21 cellular contexts compared by ENCODE assay signal in genomic region chr3:55868347-55868746, GRCh38.
DNase-seq lines count a peak whose midpoint lies in the region; ATAC-seq and TF ChIP-seq lines count a peak whose summit lies in the region.
"Had no signal": no experiment of that assay in that cellular context is flagged by ENCODE, and none has a peak within 500 bp of the region (broad histone marks: within the 10 kb centered on the region; RNA-seq: fewer than 3 reads in every experiment).

No MANE protein-coding gene starts in this region.

- no peaks in the 10 kb centered on the region for H3K4me1 ChIP-seq in GM23338 (ENCODE audit: insufficient read depth)
- H3K4me1 ChIP-seq: right lobe of liver had no signal

- H3K27ac ChIP-seq in GM23338 (ENCODE audit: low read depth) (no peak overlapping the region), brain microvascular endothelial cell (no peak overlapping the region)
- H3K27ac ChIP-seq: ovary, right lobe of liver had no signal

- TF ChIP-seq CTCF in GM23338 (conservative IDR thresholded peaks at IDR 0.05; ENCODE audit: low read depth in 2 of 2) (peak; percentile 33 to 42), brain microvascular endothelial cell (IDR thresholded peaks at IDR 0.05; ENCODE audit: low read depth, low read length, missing control alignments) (peak; percentile 49)

- no peaks in the 10 kb centered on the region for H3F3A ChIP-seq in GM23338 (replicated peaks; ENCODE audit: low read depth)

- no peaks in the 10 kb centered on the region for H4K20me1 ChIP-seq in GM23338 (replicated peaks; ENCODE audit: insufficient read depth)

- no peaks in the 10 kb centered on the region for H3K9me3 Mint-ChIP-seq in GM23338

- ATAC-seq in GM23338 (peak; percentile 66), HG03565 (IDR thresholded peaks at IDR 0.05; ENCODE audit: unreplicated experiment) (no peak), HG02610 (IDR thresholded peaks at IDR 0.05; ENCODE audit: unreplicated experiment) (no peak)
- ATAC-seq: activated T-cell treated with anti-CD3 and anti-CD28 coated beads, Interleukin-2, amount 50 U/mL, for 4 hours; right lobe of liver had no signal

- in situ Hi-C loops in brain microvascular endothelial cell (cut with HindIII; ENCODE audit: low pct_ligation_motif_present, low sequenced_read_pairs), result no loop called here

- no peaks in the 10 kb centered on the region for H3K36me3 ChIP-seq in GM23338 (ENCODE audit: insufficient read depth)
- no peaks in the 10 kb centered on the region for H3K36me3 ChIP-seq in brain microvascular endothelial cell (replicated peaks)
- H3K36me3 ChIP-seq: ovary, right lobe of liver had no signal

- no peak overlapping the region for H2AFZ ChIP-seq in GM23338

- H3K9me2 ChIP-seq in GM23338 (ENCODE audit: insufficient read depth), result peaks cover 4% of the 10 kb centered on the region; the same call in 1 of the 2 replicates

- H3K27me3 Mint-ChIP-seq in GM23338 (ENCODE audit: insufficient read depth, low read depth, poor library complexity), result peaks cover 3% of the 10 kb centered on the region
- H3K27me3 Mint-ChIP-seq: CD4-positive, CD25-positive, alpha-beta regulatory T cell had no signal

- H3K4me1 Mint-ChIP-seq in GM23338, result no peaks in the 10 kb centered on the region; the same call in 2 of the 3 replicates
- H3K4me1 Mint-ChIP-seq: CD4-positive, CD25-positive, alpha-beta regulatory T cell had no signal

- no peak overlapping the region for H3K4me3 Mint-ChIP-seq in GM23338
- H3K4me3 Mint-ChIP-seq: activated T-cell treated with anti-CD3 and anti-CD28 coated beads, Interleukin-2, amount 50 U/mL, for 4 hours; CD4-positive, CD25-positive, alpha-beta regulatory T cell had no signal

- H3K36me3 Mint-ChIP-seq in GM23338 (ENCODE audit: low read depth), result no peaks in the 10 kb centered on the region
- H3K36me3 Mint-ChIP-seq: CD4-positive, CD25-positive, alpha-beta regulatory T cell had no signal

- H3K4me3 ChIP-seq in GM23338, result no peak overlapping the region
- H3K4me3 ChIP-seq in brain microvascular endothelial cell (ENCODE audit: low read depth, low read length), result no peak overlapping the region
- H3K4me3 ChIP-seq: ovary, right lobe of liver had no signal

- no peak overlapping the region for H3K4me2 ChIP-seq in GM23338

- H3K27ac Mint-ChIP-seq in GM23338, result no peak overlapping the region
- H3K27ac Mint-ChIP-seq: CD4-positive, CD25-positive, alpha-beta regulatory T cell had no signal

- DNase-seq in GM23338 (ENCODE audit: low spot score), result peak; percentile 32
- DNase-seq in brain microvascular endothelial cell, result no peak
- peak; percentile 42 for DNase-seq in hippocampal formation (lab: John Stamatoyannopoulos, UW)
- peak; percentile 65 for DNase-seq in putamen (ENCODE audit: low spot score)
- no peak for DNase-seq in cortex of kidney (lab: John Stamatoyannopoulos, UW)
- DNase-seq in NCI-H774 (lab: John Stamatoyannopoulos, UW), result no peak
- DNase-seq: ACHN; activated CD4-positive, alpha-beta T cell treated with anti-CD3 and anti-CD28 coated beads for 1 hour; activated naive CD4-positive, alpha-beta T cell; activated T-cell treated with anti-CD3 and anti-CD28 coated beads, Interleukin-2, amount 50 U/mL, for 4 hours; CD4-positive, CD25-positive, alpha-beta regulatory T cell; foreskin melanocyte; H7; MM.1S; NCI-H1436; NCI-H526; ovary; right lobe of liver; Right ventricle myocardium superior had no signal

- no peaks in the 10 kb centered on the region for H3K79me2 ChIP-seq in GM23338 (replicated peaks; ENCODE audit: insufficient read depth)

- H3K27me3 ChIP-seq in GM23338 (ENCODE audit: insufficient read depth) (no peaks in the 10 kb centered on the region), brain microvascular endothelial cell (replicated peaks) (no peaks in the 10 kb centered on the region)
- H3K27me3 ChIP-seq: ovary, right lobe of liver had no signal

TF ChIP-seq in GM23338, 12 proteins besides CTCF, POLR2A, EP300 and RAD21:
- no peak for TF ChIP-seq CREB1 (CRISPR knock-in tag; IDR thresholded peaks at IDR 0.05; ENCODE audit: low read depth)
- TF ChIP-seq ZNF331 (CRISPR knock-in tag; IDR thresholded peaks at IDR 0.05; ENCODE audit: low read depth), result no peak
- no peak for TF ChIP-seq EZH2 (IDR thresholded peaks at IDR 0.05; ENCODE audit: low read depth, unreplicated experiment)
- no peak for TF ChIP-seq ZNF114 (CRISPR knock-in tag; IDR thresholded peaks at IDR 0.05)
- TF ChIP-seq POLR2AphosphoS5 (IDR thresholded peaks at IDR 0.05; ENCODE audit: low read depth), result no peak
- no peak for TF ChIP-seq EZH2phosphoT487 (IDR thresholded peaks at IDR 0.05; ENCODE audit: unreplicated experiment)
- TF ChIP-seq STAT1 (IDR thresholded peaks at IDR 0.05; ENCODE audit: unreplicated experiment), result no peak
- no peak for TF ChIP-seq NANOG (IDR thresholded peaks at IDR 0.05; ENCODE audit: borderline replicate concordance)
TF ChIP-seq in GM23338: peak in this region for 0.

Comparison
In these comparisons a context has a peak if more than half of its experiments do, and no peak if none do; other contexts are left out.
1. DNase-seq: peak in GM23338 (single experiment), hippocampal formation (2 of 2) and putamen (single experiment); none in brain microvascular endothelial cell (single experiment), cortex of kidney (single experiment) and NCI-H774 (single experiment).